11 cellular contexts compared by ENCODE assay signal in the genomic region with DNA sequence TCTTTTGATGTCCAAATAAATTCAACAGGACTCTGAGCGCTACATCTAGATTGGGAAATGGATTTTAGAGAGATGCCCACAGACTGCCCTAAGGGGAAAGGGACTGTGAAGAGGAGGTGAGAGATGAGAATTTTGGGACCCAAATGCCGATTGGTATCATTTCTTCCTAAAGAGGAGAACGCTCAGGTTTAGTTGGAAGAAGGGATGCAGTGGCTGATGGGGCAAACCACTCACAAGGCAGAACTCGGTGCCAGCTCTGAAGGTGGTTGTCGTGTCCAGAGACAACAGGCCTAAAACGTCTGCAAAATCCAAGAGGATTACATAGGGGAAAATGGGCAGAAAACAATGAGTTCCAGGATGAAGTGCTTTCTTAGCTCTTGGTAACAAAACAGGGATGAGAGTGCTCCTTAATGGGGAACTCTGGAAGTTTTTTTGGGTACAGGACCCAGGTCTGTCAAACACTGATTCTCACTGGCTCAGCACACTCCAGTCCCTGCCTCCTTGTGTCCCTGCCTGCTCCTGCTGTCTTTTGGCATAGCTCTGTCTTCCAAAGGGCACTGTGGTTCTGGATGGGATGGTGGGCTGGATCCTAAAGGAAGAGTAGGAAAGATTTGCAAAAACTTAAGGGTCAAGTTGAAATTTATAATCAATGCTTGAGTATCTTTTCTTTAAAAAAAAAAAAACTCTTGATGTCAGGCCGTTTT. TPM values are rescaled to one million over a fixed set of nuclear protein-coding genes. Genes with fewer than 3 reads are reported as not detected.
DNase-seq lines count a peak whose midpoint lies in the region; ATAC-seq, FAIRE-seq and TF ChIP-seq lines count a peak whose summit lies in the region.
"Had no signal": no experiment of that assay in that cellular context is flagged by ENCODE, and none has a peak within 500 bp of the region (broad histone marks: within the 10 kb centered on the region; RNA-seq: fewer than 3 reads in every experiment).

No MANE protein-coding gene starts in this region.

- peaks cover 15% of the 10 kb centered on the region for H3K79me1 ChIP-seq in trophoblast cell (ENCODE audit: low read length)

- FAIRE-seq in endothelial cell of umbilical vein (lab: Jason Lieb, UNC), result no peak

- no peak overlapping the region for H3K23ac ChIP-seq in trophoblast cell (ENCODE audit: low read length)

- no peak overlapping the region for H2BK120ac ChIP-seq in trophoblast cell (ENCODE audit: insufficient read depth, low read length, poor library complexity)

- H3K79me2 ChIP-seq in GM23338 (replicated peaks; ENCODE audit: insufficient read depth) (no peaks in the 10 kb centered on the region), endothelial cell of umbilical vein (ENCODE audit: control insufficient read depth, insufficient read depth, low read length) (peaks cover 48% of the 10 kb centered on the region), trophoblast cell (ENCODE audit: control insufficient read depth, insufficient read depth, low read length, poor library complexity) (peaks cover 2% of the 10 kb centered on the region)

- H3K18ac ChIP-seq in trophoblast cell (ENCODE audit: low read length), result no peak overlapping the region

- H3K4me1 Mint-ChIP-seq in GM23338 (peaks cover 30% of the 10 kb centered on the region), WTC11 (peaks cover 53% of the 10 kb centered on the region)
- peaks cover 12% of the 10 kb centered on the region for H3K4me1 Mint-ChIP-seq in stimulated activated memory B cell treated with anti-CD40 and anti-IgM and Interleukin-4, amounts not matched to agents 10 μg/mL and 1 μg/mL and 100 μg/mL, for 72 hours

- H3K36me3 Mint-ChIP-seq in GM23338 (ENCODE audit: low read depth), result no peaks in the 10 kb centered on the region
- H3K36me3 Mint-ChIP-seq in WTC11, result peaks cover 10% of the 10 kb centered on the region; the same call in 1 of the 2 replicates
- peaks cover 32% of the 10 kb centered on the region for H3K36me3 Mint-ChIP-seq in stimulated activated memory B cell treated with anti-CD40 and anti-IgM and Interleukin-4, amounts not matched to agents 10 μg/mL and 1 μg/mL and 100 μg/mL, for 72 hours

- TF ChIP-seq CTCF in GM23338 (conservative IDR thresholded peaks at IDR 0.05; ENCODE audit: low read depth in 2 of 2) (no peak), WTC11 (IDR thresholded peaks at IDR 0.05) (no peak), endothelial cell of umbilical vein (IDR thresholded peaks at IDR 0.05; ENCODE audit: extremely low read depth in 1 of 2, insufficient read depth in 1 of 2, low read depth in 1 of 2, low read length in 2 of 2) (no peak)

- H4K91ac ChIP-seq in trophoblast cell (ENCODE audit: low read depth, low read length), result no peak overlapping the region

- H3K9me3 Mint-ChIP-seq in GM23338 (no peaks in the 10 kb centered on the region), WTC11 (no peaks in the 10 kb centered on the region)
- H3K9me3 Mint-ChIP-seq in stimulated activated memory B cell treated with anti-CD40 and anti-IgM and Interleukin-4, amounts not matched to agents 10 μg/mL and 1 μg/mL and 100 μg/mL, for 72 hours, result no peaks in the 10 kb centered on the region

- no peak overlapping the region for H2BK5ac ChIP-seq in trophoblast cell (ENCODE audit: low read depth, low read length, poor library complexity)

- no peak for DNase-seq in GM23338 (ENCODE audit: low spot score)
- no peak for DNase-seq in WTC11 (ENCODE audit: low spot score)
- DNase-seq in endothelial cell of umbilical vein (ENCODE audit: low read depth, low spot score), result no peak
- no peak for DNase-seq in trophoblast cell
- no peak for DNase-seq in NCI-H128 (lab: John Stamatoyannopoulos, UW; ENCODE audit: unreplicated experiment)
- no peak for DNase-seq in NCI-H1048 (lab: John Stamatoyannopoulos, UW)
- DNase-seq: NCI-H1930 had no signal

- no peaks in the 10 kb centered on the region for H3K9me3 ChIP-seq in endothelial cell of umbilical vein (replicated peaks; ENCODE audit: control insufficient read depth, insufficient read depth, low read length)
- no peaks in the 10 kb centered on the region for H3K9me3 ChIP-seq in trophoblast cell (ENCODE audit: insufficient read depth, low read depth, low read length)

- H3K4me2 ChIP-seq in GM23338 (peak overlapping the region; percentile 49), endothelial cell of umbilical vein (ENCODE audit: insufficient read depth, low read length) (no peak overlapping the region), trophoblast cell (ENCODE audit: low read length) (no peak overlapping the region)

- H3K4me3 ChIP-seq in GM23338 (no peak overlapping the region), endothelial cell of umbilical vein (replicated peaks in 1 of 3; ENCODE audit: insufficient read depth in 1 of 3, low read depth in 1 of 3, low read length in 3 of 3) (no peak overlapping the region), trophoblast cell (ENCODE audit: low read depth, low read length) (no peak overlapping the region)

- H3K9me2 ChIP-seq in GM23338 (ENCODE audit: insufficient read depth), result no peaks in the 10 kb centered on the region

- peaks cover 5% of the 10 kb centered on the region for H3K27me3 Mint-ChIP-seq in GM23338 (ENCODE audit: insufficient read depth, low read depth, poor library complexity)
- H3K27me3 Mint-ChIP-seq in WTC11 (ENCODE audit: low read depth), result no peaks in the 10 kb centered on the region; the same call in 1 of the 2 replicates
- no peaks in the 10 kb centered on the region for H3K27me3 Mint-ChIP-seq in stimulated activated memory B cell treated with anti-CD40 and anti-IgM and Interleukin-4, amounts not matched to agents 10 μg/mL and 1 μg/mL and 100 μg/mL, for 72 hours
- H3K27me3 Mint-ChIP-seq: IgD-negative memory B cell had no signal

- WGBS in trophoblast cell (ENCODE audit: extremely low coverage, insufficient coverage, insufficient read length), result no CpG with 5 or more reads among the region's 7 CpGs

- intact Hi-C loops in endothelial cell of umbilical vein (cut with micrococcal nuclease), result no loop called here

- H3K9ac ChIP-seq in endothelial cell of umbilical vein (replicated peaks; ENCODE audit: extremely low read depth, insufficient read depth, low read length), result peak overlapping the region; percentile 74
- H3K9ac ChIP-seq in trophoblast cell (ENCODE audit: low read length), result no peak overlapping the region

- no peaks in the 10 kb centered on the region for H3K9me1 ChIP-seq in endothelial cell of umbilical vein (replicated peaks; ENCODE audit: control insufficient read depth, extremely low read depth, insufficient read depth, low read length)

- H4K12ac ChIP-seq in trophoblast cell (ENCODE audit: low read depth, low read length), result no peak overlapping the region

- ATAC-seq in GM23338 (peak; percentile 56), WTC11 (peak; percentile 32), GM21423 (IDR thresholded peaks at IDR 0.05; ENCODE audit: unreplicated experiment) (no peak)
- ATAC-seq in stimulated activated memory B cell treated with anti-CD40 and anti-IgM and Interleukin-4, amounts not matched to agents 10 μg/mL and 1 μg/mL and 100 μg/mL, for 72 hours, result no peak

- TSS peak; percentile 21 for BruUV-seq in endothelial cell of umbilical vein (replicated peaks; lab: Mats Ljungman, UMichigan)

- no peak overlapping the region for H4K8ac ChIP-seq in trophoblast cell (ENCODE audit: low read depth, low read length)

- H3K4me1 ChIP-seq in GM23338 (ENCODE audit: insufficient read depth) (peaks cover 37% of the 10 kb centered on the region), endothelial cell of umbilical vein (ENCODE audit: control insufficient read depth, extremely low read depth, insufficient read depth, low read length) (peaks cover 57% of the 10 kb centered on the region), trophoblast cell (ENCODE audit: control insufficient read depth in 1 of 2, insufficient read depth in 2 of 2, low read length in 2 of 2) (peaks cover 17 to 34% of the 10 kb centered on the region in 2 experiments)

- no peak overlapping the region for H3K4ac ChIP-seq in trophoblast cell (ENCODE audit: low read depth, low read length)

- H2BK12ac ChIP-seq in trophoblast cell (ENCODE audit: low read length), result peak overlapping the region; percentile 23

- H2AK5ac ChIP-seq in trophoblast cell (ENCODE audit: low read length), result no peak overlapping the region

- H3K27ac Mint-ChIP-seq in GM23338 (peak overlapping the region; percentile 79), WTC11 (peak overlapping the region; percentile 73; the same call in 1 of the 2 replicates)
- H3K27ac Mint-ChIP-seq in stimulated activated memory B cell treated with anti-CD40 and anti-IgM and Interleukin-4, amounts not matched to agents 10 μg/mL and 1 μg/mL and 100 μg/mL, for 72 hours, result no peak overlapping the region

- POLR2A ChIA-PET in WTC11 (lab: Charles Lee) (no interaction called here), endothelial cell of umbilical vein (lab: Charles Lee) (interaction anchor here (0.5 to 1.8 kb wide), 3 partner anchors 9 to 26 kb away, joined by 4 to 5 read pairs (median 4); no protein-coding TSS in a partner anchor)

- H2AFZ ChIP-seq in GM23338 (no peak overlapping the region), endothelial cell of umbilical vein (ENCODE audit: low read depth, low read length) (no peak overlapping the region), trophoblast cell (ENCODE audit: insufficient read depth, low read length, poor library complexity) (no peak overlapping the region)

- H4K20me1 ChIP-seq in GM23338 (replicated peaks; ENCODE audit: insufficient read depth) (no peaks in the 10 kb centered on the region), endothelial cell of umbilical vein (replicated peaks; ENCODE audit: control insufficient read depth, extremely low read depth, insufficient read depth, low read length) (no peaks in the 10 kb centered on the region)

- H3K14ac ChIP-seq in trophoblast cell (ENCODE audit: low read length), result no peak overlapping the region

- H3K36me3 ChIP-seq in GM23338 (ENCODE audit: insufficient read depth), result no peaks in the 10 kb centered on the region
- H3K36me3 ChIP-seq in endothelial cell of umbilical vein (ENCODE audit: control insufficient read depth in 2 of 2, extremely low read depth in 1 of 2, insufficient read depth in 2 of 2, low read length in 2 of 2), result peaks cover 15 to 28% of the 10 kb centered on the region in 2 experiments
- peaks cover 24 to 36% of the 10 kb centered on the region in 2 experiments for H3K36me3 ChIP-seq in trophoblast cell (ENCODE audit: control insufficient read depth in 1 of 2, insufficient read depth in 2 of 2, low read length in 2 of 2)

- H3K27ac ChIP-seq in GM23338 (ENCODE audit: low read depth) (peak overlapping the region; percentile 23; the same call in 1 of the 2 replicates), endothelial cell of umbilical vein (ENCODE audit: insufficient read depth, low read depth, low read length) (peak overlapping the region; percentile 91), trophoblast cell (ENCODE audit: low read depth, low read length) (peak overlapping the region; percentile 13)
- H3K27ac ChIP-seq: epithelial cell of prostate had no signal

- no peaks in the 10 kb centered on the region; the same call in 1 of the 2 replicates for H3F3A ChIP-seq in GM23338 (replicated peaks; ENCODE audit: low read depth)

- CTCF ChIA-PET in WTC11 (lab: Charles Lee), result interaction anchor here (0.9 to 1.7 kb wide), 6 partner anchors 26 to 293 kb away, joined by 3 to 7 read pairs (median 4); a partner anchor contains a TSS
- CTCF ChIA-PET in endothelial cell of umbilical vein (lab: Charles Lee), result interaction anchor here (1.0 to 1.6 kb wide), 7 partner anchors 13 to 294 kb away, joined by 3 to 6 read pairs (median 4); no protein-coding TSS in a partner anchor

- H3K4me3 Mint-ChIP-seq in GM23338 (no peak overlapping the region), WTC11 (peak overlapping the region; percentile 30; the same call in 1 of the 2 replicates)
- H3K4me3 Mint-ChIP-seq in stimulated activated memory B cell treated with anti-CD40 and anti-IgM and Interleukin-4, amounts not matched to agents 10 μg/mL and 1 μg/mL and 100 μg/mL, for 72 hours, result no peak overlapping the region
- H3K4me3 Mint-ChIP-seq: IgD-negative memory B cell had no signal

- no peak for TF ChIP-seq POLR2A in endothelial cell of umbilical vein (IDR thresholded peaks at IDR 0.05; ENCODE audit: low read depth, low read length)

- dilution Hi-C loops in endothelial cell of umbilical vein (cut with MboI; ENCODE audit: extremely low pct_ligation_motif_present, low sequenced_read_pairs), result no loop called here

- H3K27me3 ChIP-seq in GM23338 (ENCODE audit: insufficient read depth), result no peaks in the 10 kb centered on the region
- H3K27me3 ChIP-seq in endothelial cell of umbilical vein (ENCODE audit: control insufficient read depth in 2 of 2, insufficient read depth in 2 of 2, low read length in 2 of 2), result no peaks in the 10 kb centered on the region
- no peaks in the 10 kb centered on the region for H3K27me3 ChIP-seq in trophoblast cell (ENCODE audit: insufficient read depth, low read length)

RNA-seq across cellular contexts. Expression of a gene that starts 29.0 kb away (rescaled TPM):
- total RNA-seq in GM23338 (2014; rRNA removed; shearing (Covaris generic)), result 13.0 and 17.4 TPM in 2 replicates
- 4.4 and 5.6 TPM in 2 replicates for polyA plus RNA-seq in GM23338 (2016; fragmentation: Nextera tagmentation; extraction: Ambion mirVana)
- 7.0 to 9.8 TPM (median 8.3 TPM) in 3 replicates for total RNA-seq in WTC11 (2021)
- total RNA-seq in endothelial cell of umbilical vein, result 55.2 and 73.0 TPM in 2 replicates
- 61.0 and 69.8 TPM in 2 replicates for polyA plus RNA-seq in endothelial cell of umbilical vein
- polyA plus RNA-seq in endothelial cell of umbilical vein (2011; cell fraction: cytosol; rRNA removed), result 50.2 and 54.6 TPM in 2 replicates
- 129 and 134 TPM in 2 replicates for polyA plus RNA-seq in endothelial cell of umbilical vein (2011; cell fraction: nucleus; rRNA removed)
- 41.1 and 43.9 TPM in 2 replicates for polyA plus RNA-seq in endothelial cell of umbilical vein (2012)
- polyA minus RNA-seq in endothelial cell of umbilical vein, result 132 and 144 TPM in 2 replicates
- polyA minus RNA-seq in endothelial cell of umbilical vein (2011; cell fraction: cytosol; rRNA and poly(A)+ RNA removed), result 3.8 TPM
- 133 and 155 TPM in 2 replicates for polyA minus RNA-seq in endothelial cell of umbilical vein (2011; cell fraction: nucleus; rRNA and poly(A)+ RNA removed)
- polyA plus RNA-seq in trophoblast cell (2013), result 46.4 and 47.9 TPM in 2 replicates

Comparison
In these comparisons a context has a peak if more than half of its experiments do, and no peak if none do; other contexts are left out.
1. ATAC-seq: peak in GM23338 (single experiment) and WTC11 (single experiment); none in GM21423 (single experiment) and stimulated activated memory B cell treated with anti-CD40 and anti-IgM and Interleukin-4, amounts not matched to agents 10 μg/mL and 1 μg/mL and 100 μg/mL, for 72 hours (single experiment).
2. H3K27ac ChIP-seq: peak in every context shown above with its lines; median percentile 91 in endothelial cell of umbilical vein; 23 in GM23338; 13 in trophoblast cell.